ENCODE assay signal across 8 cellular contexts in the genomic region with DNA sequence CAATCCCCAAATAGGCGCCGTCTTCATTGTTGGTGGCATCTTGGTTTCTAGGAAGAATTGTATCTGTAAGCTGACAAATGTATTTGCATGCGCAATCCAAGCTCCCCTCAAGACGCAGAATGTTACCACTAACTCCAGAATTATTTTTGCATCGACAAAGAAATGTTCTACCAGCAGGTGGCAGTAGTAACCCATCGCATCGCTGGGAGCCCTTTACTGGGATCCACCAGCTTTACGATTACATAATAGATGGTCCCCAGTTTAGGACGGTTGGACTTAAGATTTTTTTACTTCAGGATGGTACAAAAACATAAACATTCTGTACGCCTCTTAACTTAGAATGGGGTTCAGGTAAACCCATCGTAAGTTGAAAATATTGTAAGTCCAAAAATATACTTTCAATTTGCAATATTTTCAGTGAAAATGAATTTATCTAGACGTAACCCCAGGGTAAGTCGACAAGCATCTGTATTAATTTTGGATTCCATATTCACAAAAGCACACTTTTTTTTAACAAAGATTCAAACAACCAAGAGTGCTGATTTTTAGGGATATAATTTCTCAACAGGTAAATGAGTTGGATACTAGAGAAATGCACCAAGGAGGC.
DNase-seq lines count a peak whose midpoint lies in the region; ATAC-seq and TF ChIP-seq lines count a peak whose summit lies in the region.

No MANE protein-coding gene starts in this region.

- H3K4me3 ChIP-seq in AG10803 (ENCODE audit: low read length) = no peak overlapping the region
- H3K4me3 ChIP-seq in cardiac fibroblast (replicated peaks in 1 of 2; ENCODE audit: low read depth in 2 of 2, low read length in 2 of 2) = no peak overlapping the region

- ATAC-seq in GM18505 (IDR thresholded peaks at IDR 0.05; ENCODE audit: unreplicated experiment) (peak; percentile 69), HG03108 (IDR thresholded peaks at IDR 0.05; ENCODE audit: unreplicated experiment) (no peak)

- no peak for TF ChIP-seq POLR2A in GM18505 (IDR thresholded peaks at IDR 0.05; ENCODE audit: borderline replicate concordance, extremely low read depth, insufficient read depth, insufficient read length)

- peak; percentile 26 for DNase-seq in AG10803 (ENCODE audit: low read depth)
- DNase-seq in M059J (ENCODE audit: low read depth) = peak; percentile 48
- DNase-seq in SHP77 treated with DMSO at 0.1 percent for 48 hours (lab: John Stamatoyannopoulos, UW) = peak; percentile 65
- peak; percentile 38 to 54 for DNase-seq in cardiac fibroblast (ENCODE audit: low read depth in 2 of 2)
- peak; percentile 13 for DNase-seq in kidney glomerular epithelial cell (lab: John Stamatoyannopoulos, UW)
- peak; percentile 5 to 22 (median 8) for DNase-seq in stimulated activated CD4-positive, alpha-beta T cell treated with anti-CD3 and anti-CD28 coated beads, TNF-alpha, amount 100 ng/mL, for 24 hours (ENCODE audit: low read depth in 3 of 3)

- TF ChIP-seq CTCF in AG10803 (conservative IDR thresholded peaks at IDR 0.05; ENCODE audit: low read length) (peak; percentile 69), cardiac fibroblast (IDR thresholded peaks at IDR 0.05; ENCODE audit: low read depth, low read length) (peak; percentile 70)

Comparison
In these comparisons a context has a peak if more than half of its experiments do, and no peak if none do; other contexts are left out.
1. DNase-seq: peak in every context shown above with its lines; median percentile 65 in SHP77 treated with DMSO at 0.1 percent for 48 hours; 48 in M059J; 46 in cardiac fibroblast; 26 in AG10803; 13 in kidney glomerular epithelial cell; 8 in stimulated activated CD4-positive, alpha-beta T cell treated with anti-CD3 and anti-CD28 coated beads, TNF-alpha, amount 100 ng/mL, for 24 hours.